In the genomic region with DNA sequence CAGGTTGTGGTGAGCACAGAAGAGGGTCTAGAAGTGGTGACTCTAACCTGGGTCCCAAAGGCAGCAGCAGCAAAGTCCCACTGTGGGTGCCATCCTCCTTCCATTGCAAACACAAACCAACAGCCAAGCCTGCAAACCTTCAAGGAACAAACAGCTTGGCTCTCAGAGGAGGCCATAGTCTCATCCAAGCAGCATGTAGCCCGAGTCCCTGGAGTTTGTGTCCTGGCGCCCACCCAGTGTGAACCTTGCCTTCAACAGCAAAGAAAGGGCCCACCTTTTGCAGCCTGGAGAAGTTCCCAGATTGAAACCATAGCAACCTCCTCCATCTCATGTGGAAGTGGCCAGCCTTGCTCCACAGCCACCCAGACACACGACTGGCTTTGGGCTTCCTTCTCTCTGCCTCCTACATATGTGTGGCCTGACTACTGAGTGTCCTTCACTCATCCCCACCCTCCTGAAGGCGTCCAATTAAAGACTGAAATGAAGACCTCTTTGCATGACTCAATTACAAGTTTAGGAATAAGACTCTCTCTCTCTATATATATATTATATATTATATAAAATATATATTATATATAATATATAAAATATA, we compare ENCODE assay signal across 16 cellular contexts.
DNase-seq lines count a peak whose midpoint lies in the region; ATAC-seq and TF ChIP-seq lines count a peak whose summit lies in the region.
"Had no signal": no experiment of that assay in that cellular context is flagged by ENCODE, and none has a peak within 500 bp of the region (broad histone marks: within the 10 kb centered on the region; RNA-seq: fewer than 3 reads in every experiment).

No MANE protein-coding gene starts in this region.

- no peaks in the 10 kb centered on the region for H3K4me1 Mint-ChIP-seq in activated CD4-positive, alpha-beta T cell treated with anti-CD3 and anti-CD28 coated beads for 36 hours
- peaks cover 10% of the 10 kb centered on the region for H3K4me1 Mint-ChIP-seq in glutamatergic neuron (ENCODE audit: low read depth, unreplicated experiment)
- H3K4me1 Mint-ChIP-seq: CD8-positive, alpha-beta memory T cell had no signal

- H3K4me1 ChIP-seq in mesendoderm (ENCODE audit: control insufficient read depth, low read depth, low read length) (peaks cover 30% of the 10 kb centered on the region), psoas muscle (no peaks in the 10 kb centered on the region)
- H3K4me1 ChIP-seq: BLaER1 had no signal

- peak overlapping the region; percentile 96 for H2BK5ac ChIP-seq in mesendoderm (ENCODE audit: low read length)

- peak overlapping the region; percentile 70 for H2AK5ac ChIP-seq in mesendoderm (ENCODE audit: low read length)

- H3K23ac ChIP-seq in mesendoderm (ENCODE audit: low read length), result peak overlapping the region; percentile 30

- H3K27me3 Mint-ChIP-seq in activated CD4-positive, alpha-beta T cell treated with anti-CD3 and anti-CD28 coated beads for 36 hours, result peaks cover 6% of the 10 kb centered on the region
- peaks cover 7% of the 10 kb centered on the region for H3K27me3 Mint-ChIP-seq in glutamatergic neuron (ENCODE audit: unreplicated experiment)

- H3K4ac ChIP-seq in mesendoderm (ENCODE audit: low read depth, low read length), result no peak overlapping the region

- no peak overlapping the region for H3K27ac Mint-ChIP-seq in activated CD4-positive, alpha-beta T cell treated with anti-CD3 and anti-CD28 coated beads for 36 hours
- H3K27ac Mint-ChIP-seq in glutamatergic neuron (ENCODE audit: unreplicated experiment), result no peak overlapping the region
- H3K27ac Mint-ChIP-seq: CD8-positive, alpha-beta memory T cell had no signal

- peak overlapping the region; percentile 99 for H3K27ac ChIP-seq in angular gyrus (ENCODE audit: low read depth, low read length)
- peak overlapping the region; percentile 53 for H3K27ac ChIP-seq in mesendoderm (ENCODE audit: low read depth, low read length)
- no peak overlapping the region for H3K27ac ChIP-seq in psoas muscle
- H3K27ac ChIP-seq: BLaER1 had no signal

- no CpG with 5 or more reads among the region's 4 CpGs for WGBS in mesendoderm (ENCODE audit: extremely low coverage, insufficient coverage, low lambda C conversion rate)
- WGBS in psoas muscle, 3 donors, result 83 to 89% (median 85%) methylated on average over 4 of the region's 4 CpGs

- H3K9me3 ChIP-seq in psoas muscle, result no peaks in the 10 kb centered on the region
- H3K9me3 ChIP-seq: BLaER1 had no signal

- peak overlapping the region; percentile 80 for H3K56ac ChIP-seq in mesendoderm (ENCODE audit: low read length)

- POLR2A ChIA-PET in activated CD4-positive, alpha-beta T cell treated with anti-CD3 and anti-CD28 coated beads for 36 hours (lab: Charles Lee), result no interaction called here

- no peak overlapping the region for H4K5ac ChIP-seq in mesendoderm (ENCODE audit: low read length)

- H3K36me3 ChIP-seq in mesendoderm (ENCODE audit: control insufficient read depth, insufficient read depth, low read length), result no peaks in the 10 kb centered on the region
- H3K36me3 ChIP-seq in psoas muscle (ENCODE audit: insufficient read depth in 1 of 2, low read depth in 1 of 2), result no peaks in the 10 kb centered on the region
- H3K36me3 ChIP-seq: BLaER1 had no signal

- H3K79me1 ChIP-seq in mesendoderm (ENCODE audit: low read length), result no peaks in the 10 kb centered on the region

- ATAC-seq in activated CD4-positive, alpha-beta T cell treated with anti-CD3 and anti-CD28 coated beads for 36 hours, result peak; percentile 58
- no peak for ATAC-seq in psoas muscle
- no peak for ATAC-seq in GM21367 (IDR thresholded peaks at IDR 0.05; ENCODE audit: unreplicated experiment)

- no peak overlapping the region for H3K4me3 Mint-ChIP-seq in activated CD4-positive, alpha-beta T cell treated with anti-CD3 and anti-CD28 coated beads for 36 hours
- H3K4me3 Mint-ChIP-seq in glutamatergic neuron (ENCODE audit: unreplicated experiment), result no peak overlapping the region
- H3K4me3 Mint-ChIP-seq: CD8-positive, alpha-beta memory T cell had no signal

- TF ChIP-seq CTCF in NB4 (IDR thresholded peaks at IDR 0.05; ENCODE audit: low read depth, low read length), result no peak
- no peak for TF ChIP-seq CTCF in psoas muscle (IDR thresholded peaks at IDR 0.05)
- TF ChIP-seq CTCF in glutamatergic neuron (IDR thresholded peaks at IDR 0.05; ENCODE audit: partially characterized antibody, unreplicated experiment), result no peak

- no peaks in the 10 kb centered on the region for H3K79me2 ChIP-seq in mesendoderm (ENCODE audit: control insufficient read depth, insufficient read depth, low read length)

- peak overlapping the region; percentile 30 for H2BK120ac ChIP-seq in mesendoderm (ENCODE audit: low read depth, low read length)

- H3K36me3 Mint-ChIP-seq in activated CD4-positive, alpha-beta T cell treated with anti-CD3 and anti-CD28 coated beads for 36 hours (ENCODE audit: low read depth), result no peaks in the 10 kb centered on the region
- H3K36me3 Mint-ChIP-seq in glutamatergic neuron (ENCODE audit: unreplicated experiment), result peaks cover 5% of the 10 kb centered on the region
- H3K36me3 Mint-ChIP-seq: CD8-positive, alpha-beta memory T cell had no signal

- DNase-seq in activated CD4-positive, alpha-beta T cell treated with anti-CD3 and anti-CD28 coated beads for 36 hours, result peak; percentile 15
- no peak for DNase-seq in activated CD4-positive, alpha-beta T cell treated with anti-CD3 and anti-CD28 coated beads for 4 hours
- peak; percentile 5 for DNase-seq in NB4 (ENCODE audit: low read depth)
- DNase-seq in mesendoderm, result no peak
- DNase-seq in psoas muscle, result no peak
- no peak for DNase-seq in glutamatergic neuron
- DNase-seq: CD8-positive, alpha-beta memory T cell; KG1; NCI-H1436; NCI-H2081; NCI-H226; NCI-H526; SIG-M5 had no signal

- H4K8ac ChIP-seq in mesendoderm (ENCODE audit: low read depth, low read length), result no peak overlapping the region

- no peaks in the 10 kb centered on the region for H3K27me3 ChIP-seq in mesendoderm (ENCODE audit: insufficient read depth, low read length, poor library complexity)
- H3K27me3 ChIP-seq in psoas muscle (ENCODE audit: insufficient read depth in 3 of 3, low read length in 2 of 3), result peaks cover 0 to 2% (median 0%) of the 10 kb centered on the region in 3 donors
- H3K27me3 ChIP-seq: BLaER1 had no signal

- no peak overlapping the region for H2BK15ac ChIP-seq in mesendoderm (replicated peaks; ENCODE audit: low read depth)

- intact Hi-C loops in activated CD4-positive, alpha-beta T cell treated with anti-CD3 and anti-CD28 coated beads for 36 hours (cut with DNase I, micrococcal nuclease), result no loop called here
- intact Hi-C loops in psoas muscle (cut with DNase I), result no loop called here

- H3K9ac ChIP-seq in mesendoderm (ENCODE audit: low read length), result no peak overlapping the region
- H3K9ac ChIP-seq: BLaER1 had no signal

- TF ChIP-seq POLR2A in NB4 (IDR thresholded peaks at IDR 0.05; ENCODE audit: extremely low read depth, insufficient read length), result no peak

- H3K18ac ChIP-seq in mesendoderm (ENCODE audit: low read length), result peak overlapping the region; percentile 47

- H3K4me3 ChIP-seq in NB4 (ENCODE audit: low read depth, low read length) (no peak overlapping the region), mesendoderm (ENCODE audit: low read length) (no peak overlapping the region), psoas muscle (no peak overlapping the region)
- H3K4me3 ChIP-seq: BLaER1 had no signal

- H3K9me3 Mint-ChIP-seq in activated CD4-positive, alpha-beta T cell treated with anti-CD3 and anti-CD28 coated beads for 36 hours (ENCODE audit: low read depth), result peaks cover 2% of the 10 kb centered on the region
- peaks cover 8% of the 10 kb centered on the region for H3K9me3 Mint-ChIP-seq in glutamatergic neuron (ENCODE audit: unreplicated experiment)

- CTCF ChIA-PET in activated CD4-positive, alpha-beta T cell treated with anti-CD3 and anti-CD28 coated beads for 36 hours (lab: Charles Lee), result no interaction called here

- no peak overlapping the region for H3K4me2 ChIP-seq in mesendoderm (ENCODE audit: low read length)
- H3K4me2 ChIP-seq: BLaER1 had no signal

Comparison
In these comparisons a context has a peak if more than half of its experiments do, and no peak if none do; other contexts are left out.
1. DNase-seq: peak in activated CD4-positive, alpha-beta T cell treated with anti-CD3 and anti-CD28 coated beads for 36 hours (single experiment) and NB4 (single experiment); none in activated CD4-positive, alpha-beta T cell treated with anti-CD3 and anti-CD28 coated beads for 4 hours (0 of 2), mesendoderm (single experiment), psoas muscle (0 of 2) and glutamatergic neuron (single experiment).